34 cellular contexts compared by ENCODE assay signal in the genomic region with DNA sequence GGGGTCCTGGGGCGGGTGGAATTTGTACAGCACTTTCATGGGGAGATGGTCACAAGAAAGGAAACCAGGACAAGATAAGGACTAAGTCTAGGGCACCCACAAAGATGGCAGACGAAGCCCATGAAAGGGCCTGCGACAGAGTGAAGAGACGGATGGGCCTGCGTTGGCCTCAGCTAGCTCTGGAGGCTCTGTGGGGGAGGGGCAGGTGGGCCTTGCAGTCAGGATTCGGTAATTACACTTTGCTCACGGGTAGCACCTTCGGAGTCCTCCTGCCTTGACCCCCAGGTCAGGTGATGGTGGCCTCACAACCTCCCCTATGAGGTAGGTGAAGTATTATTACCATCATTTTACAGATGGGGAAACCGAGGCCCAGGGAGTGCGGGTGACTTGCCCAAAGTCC. TPM values are rescaled to one million over a fixed set of nuclear protein-coding genes. Genes with fewer than 3 reads are reported as not detected.
"Had no signal": no experiment of that assay in that cellular context is flagged by ENCODE, and none has a peak within 500 bp of the region (broad histone marks: within the 10 kb centered on the region; RNA-seq: fewer than 3 reads in every experiment).

No MANE protein-coding gene starts in this region.

- H3K4me3 Mint-ChIP-seq: nephron, neural progenitor cell had no signal

- H3K4me3 ChIP-seq: hepatocyte, neural progenitor cell, prostate gland, right atrium auricular region, smooth muscle cell, stomach, tibial nerve, upper lobe of right lung, uterus had no signal

- H3K79me2 ChIP-seq: hepatocyte had no signal

- H3K27ac Mint-ChIP-seq: naive thymus-derived CD4-positive, alpha-beta T cell; nephron; neural progenitor cell; stimulated activated effector memory CD8-positive, alpha-beta T cell treated with anti-CD3 and anti-CD28 coated beads, Interleukin-12 subunit alpha, Interleukin-12 subunit beta, amount 100 ng/mL, for 72 hours had no signal

- H3K36me3 ChIP-seq: esophagus muscularis mucosa, gastroesophageal sphincter, neural progenitor cell, prostate gland, right atrium auricular region, stomach, tibial nerve, upper lobe of right lung, uterus had no signal

- H3K36me3 Mint-ChIP-seq: neural progenitor cell; stimulated activated effector memory CD8-positive, alpha-beta T cell treated with anti-CD3 and anti-CD28 coated beads, Interleukin-12 subunit alpha, Interleukin-12 subunit beta, amount 100 ng/mL, for 72 hours had no signal

- H3K9ac ChIP-seq: neural progenitor cell had no signal

- H3K4me2 ChIP-seq: hepatocyte, neural progenitor cell, smooth muscle cell had no signal

- DNase-seq: dermis blood vessel endothelial cell; effector memory CD4-positive, alpha-beta T cell; foreskin keratinocyte; heart left ventricle; kidney; mesendoderm; midbrain; naive thymus-derived CD4-positive, alpha-beta T cell; stimulated activated CD4-positive, alpha-beta T cell treated with anti-CD3 and anti-CD28 coated beads, Interleukin-12 subunit alpha, Interleukin-12 subunit beta, amount 100 ng/mL, for 4 hours; stimulated activated CD4-positive, alpha-beta T cell treated with anti-CD3 and anti-CD28 coated beads, Interleukin-1b, Interleukin-23, amount 100 ng/mL, for 48 hours; stimulated activated CD4-positive, alpha-beta T cell treated with anti-CD3 and anti-CD28 coated beads, Interleukin-4, amount 100 ng/mL, for 1 hour; stimulated activated naive CD4-positive, alpha-beta T cell treated with Interleukin-2 at 50 U/mL for 16 hours; stomach; substantia nigra; testis; upper lobe of right lung; uterus had no signal

- H3K9me3 ChIP-seq: esophagus muscularis mucosa, gastroesophageal sphincter, heart left ventricle, prostate gland, right atrium auricular region, stomach, testis, tibial nerve, upper lobe of right lung, uterus had no signal

- H3K9me3 Mint-ChIP-seq: nephron; neural progenitor cell; stimulated activated effector memory CD8-positive, alpha-beta T cell treated with anti-CD3 and anti-CD28 coated beads, Interleukin-12 subunit alpha, Interleukin-12 subunit beta, amount 100 ng/mL, for 72 hours had no signal

- H3K27me3 ChIP-seq: hepatocyte, right atrium auricular region, testis had no signal

- H3K27ac ChIP-seq: coronary artery, esophagus muscularis mucosa, foreskin keratinocyte, gastroesophageal sphincter, hepatocyte, neural progenitor cell, prostate gland, right atrium auricular region, testis, upper lobe of right lung, uterus had no signal

- H2AFZ ChIP-seq: hepatocyte, neural progenitor cell had no signal

- ATAC-seq: foreskin keratinocyte; gastroesophageal sphincter; heart left ventricle; naive thymus-derived CD4-positive, alpha-beta T cell; stimulated activated effector memory CD8-positive, alpha-beta T cell treated with anti-CD3 and anti-CD28 coated beads, Interleukin-12 subunit alpha, Interleukin-12 subunit beta, amount 100 ng/mL, for 72 hours; upper lobe of right lung had no signal

- H3K4me1 ChIP-seq: foreskin keratinocyte, uterus had no signal

- H3K4me1 Mint-ChIP-seq: stimulated activated effector memory CD8-positive, alpha-beta T cell treated with anti-CD3 and anti-CD28 coated beads, Interleukin-12 subunit alpha, Interleukin-12 subunit beta, amount 100 ng/mL, for 72 hours had no signal

RNA-seq across cellular contexts. Expression of a gene that starts 7.1 kb away (rescaled TPM):
- total RNA-seq: dermis blood vessel endothelial cell; endothelial cell of umbilical vein; epithelial cell of proximal tubule; foreskin keratinocyte; left lobe of liver; lung microvascular endothelial cell; naive thymus-derived CD4-positive, alpha-beta T cell; osteocyte had no signal
- polyA plus RNA-seq: endothelial cell of umbilical vein; fibroblast of lung; naive thymus-derived CD4-positive, alpha-beta T cell had no signal
